ENCODE assay signal across 1 cellular context in genomic region chr17:75060434-75061054, GRCh38.
TF ChIP-seq lines count a peak whose summit lies in the region.

No MANE protein-coding gene starts in this region.

TF ChIP-seq in WTC11, 78 proteins besides CTCF, POLR2A, EP300 and RAD21 (continued from another document):
- TF ChIP-seq IRF2 (CRISPR knock-in tag; IDR thresholded peaks at IDR 0.05; ENCODE audit: borderline replicate concordance, low read depth) (no peak), NFYB (CRISPR knock-in tag; conservative IDR thresholded peaks at IDR 0.05; ENCODE audit: low read depth) (no peak), ZNF281 (CRISPR knock-in tag; IDR thresholded peaks at IDR 0.05) (no peak), ZNF138 (CRISPR knock-in tag; conservative IDR thresholded peaks at IDR 0.05) (no peak), TEAD4 (CRISPR knock-in tag; IDR thresholded peaks at IDR 0.05) (no peak), RELA (CRISPR knock-in tag; IDR thresholded peaks at IDR 0.05; ENCODE audit: borderline replicate concordance) (no peak), IRF1 (CRISPR knock-in tag; IDR thresholded peaks at IDR 0.05) (no peak), E2F5 (CRISPR knock-in tag; IDR thresholded peaks at IDR 0.05) (no peak), SMAD4 (CRISPR knock-in tag; IDR thresholded peaks at IDR 0.05) (no peak), AR (CRISPR knock-in tag; IDR thresholded peaks at IDR 0.05) (no peak), CDX4 (CRISPR knock-in tag; IDR thresholded peaks at IDR 0.05; ENCODE audit: borderline replicate concordance) (no peak), ZBTB21 (CRISPR knock-in tag; IDR thresholded peaks at IDR 0.05; ENCODE audit: borderline replicate concordance) (no peak), MAX (CRISPR knock-in tag; IDR thresholded peaks at IDR 0.05) (no peak), ZNF263 (CRISPR knock-in tag; IDR thresholded peaks at IDR 0.05; ENCODE audit: low read depth) (no peak), ZNF396 (CRISPR knock-in tag; IDR thresholded peaks at IDR 0.05; ENCODE audit: borderline replicate concordance) (no peak), ZNF232 (CRISPR knock-in tag; IDR thresholded peaks at IDR 0.05) (no peak)
TF ChIP-seq in WTC11: peak in this region for 0.
